ENCODE assay signal across 10 cellular contexts in genomic region chr9:128162215-128163026, GRCh38. TPM values are rescaled to one million over a fixed set of nuclear protein-coding genes. Genes with fewer than 3 reads are reported as not detected.
DNase-seq lines count a peak whose midpoint lies in the region; ATAC-seq and TF ChIP-seq lines count a peak whose summit lies in the region.
"Had no signal": no experiment of that assay in that cellular context is flagged by ENCODE, and none has a peak within 500 bp of the region (broad histone marks: within the 10 kb centered on the region; RNA-seq: fewer than 3 reads in every experiment).

No MANE protein-coding gene starts in this region.

- TF ChIP-seq CTCF in PC-3 (conservative IDR thresholded peaks at IDR 0.05; ENCODE audit: low read depth, low read length) (no peak), right lobe of liver (IDR thresholded peaks at IDR 0.05) (no peak)

- no peaks in the 10 kb centered on the region for H3K27me3 ChIP-seq in CD8-positive, alpha-beta memory T cell (ENCODE audit: insufficient read depth, low read length, poor library complexity, severe bottlenecking)
- H3K27me3 ChIP-seq in PC-3 (ENCODE audit: low read length) = no peaks in the 10 kb centered on the region
- H3K27me3 ChIP-seq in neuronal stem cell (ENCODE audit: control insufficient read depth in 3 of 3, insufficient read depth in 3 of 3, low read depth in 1 of 3, low read length in 3 of 3) = no peaks in the 10 kb centered on the region
- no peaks in the 10 kb centered on the region for H3K27me3 ChIP-seq in right lobe of liver

- peak overlapping the region; percentile 61 for H2BK120ac ChIP-seq in neuronal stem cell (ENCODE audit: low read depth, low read length)

- no peak overlapping the region for H2BK12ac ChIP-seq in neuronal stem cell (ENCODE audit: low read length)

- H3K18ac ChIP-seq in neuronal stem cell (ENCODE audit: low read length) = no peak overlapping the region

- H3K36me3 Mint-ChIP-seq in CD8-positive, alpha-beta memory T cell = peaks cover 0 to 44% (median 6%) of the 10 kb centered on the region in 3 donors
- peaks cover 27% of the 10 kb centered on the region for H3K36me3 Mint-ChIP-seq in effector memory CD8-positive, alpha-beta T cell (ENCODE audit: insufficient read depth)

- H2AK5ac ChIP-seq in neuronal stem cell (ENCODE audit: low read depth, low read length) = no peak overlapping the region

- no peak overlapping the region for H2BK5ac ChIP-seq in neuronal stem cell (ENCODE audit: low read length)

- peak overlapping the region in 6 of 7 donors; percentile 48 to 87 (median 82) for H3K4me3 Mint-ChIP-seq in CD8-positive, alpha-beta memory T cell
- peak overlapping the region; percentile 8 to 85 for H3K4me3 Mint-ChIP-seq in effector memory CD8-positive, alpha-beta T cell

- WGBS in neuronal stem cell (ENCODE audit: extremely low coverage in 2 of 2, insufficient read length in 2 of 2, insufficient replicate concordance in 1 of 2), 2 donors = no CpG with 5 or more reads among the region's 10 CpGs
- 79% methylated on average over 4 of the region's 10 CpGs for WGBS in right lobe of liver (ENCODE audit: insufficient coverage, low coverage, low lambda C conversion rate, missing lambda C conversion rate)

- H3K79me2 ChIP-seq in PC-3 (ENCODE audit: low read length) = peaks cover 22% of the 10 kb centered on the region

- peaks cover 10% of the 10 kb centered on the region for H3K79me1 ChIP-seq in neuronal stem cell (ENCODE audit: low read depth, low read length)

- H2AFZ ChIP-seq in PC-3 (ENCODE audit: low read length) (no peak overlapping the region), neuronal stem cell (ENCODE audit: low read length) (no peak overlapping the region)

- H3K4me1 Mint-ChIP-seq in CD8-positive, alpha-beta memory T cell = peaks cover 15 to 28% (median 24%) of the 10 kb centered on the region in 3 donors
- peaks cover 12 to 15% of the 10 kb centered on the region in 2 donors for H3K4me1 Mint-ChIP-seq in effector memory CD8-positive, alpha-beta T cell (ENCODE audit: low read depth in 2 of 2)

- no TSS peak for BruUV-seq in PC-3 (replicated peaks; lab: Mats Ljungman, UMichigan)

- intact Hi-C loops in PC-3 (cut with micrococcal nuclease) (loop anchor here (5.0 kb wide), 1 partner anchor 35 kb away; the partner anchor contains the start of gene PTGES2), right lobe of liver (cut with DNase I) (no loop called here)

- H3K23ac ChIP-seq in neuronal stem cell (ENCODE audit: low read depth, low read length, poor library complexity) = peak overlapping the region; percentile 65

- H3K9me2 ChIP-seq in PC-3 (replicated peaks; ENCODE audit: low read length) = no peaks in the 10 kb centered on the region

- H3K27ac Mint-ChIP-seq in CD8-positive, alpha-beta memory T cell = peak overlapping the region in 6 of 8 donors; percentile 40 to 95 (median 70)
- H3K27ac Mint-ChIP-seq in effector memory CD8-positive, alpha-beta T cell = no peak overlapping the region

- H3K27ac ChIP-seq in CD8-positive, alpha-beta memory T cell (ENCODE audit: low read depth, low read length) = no peak overlapping the region
- H3K27ac ChIP-seq in PC-3 (ENCODE audit: low read length) (no peak overlapping the region), neuronal stem cell (replicated peaks; ENCODE audit: low read length) (no peak overlapping the region), right lobe of liver (no peak overlapping the region)
- H3K27ac ChIP-seq: VCaP had no signal

- H3K9me3 ChIP-seq in CD8-positive, alpha-beta memory T cell (ENCODE audit: low read length) = no peaks in the 10 kb centered on the region
- H3K9me3 ChIP-seq in PC-3 (ENCODE audit: low read length) (no peaks in the 10 kb centered on the region), neuronal stem cell (replicated peaks in 1 of 2; ENCODE audit: control insufficient read depth in 2 of 2, insufficient read depth in 1 of 2, low read depth in 1 of 2, low read length in 2 of 2) (no peaks in the 10 kb centered on the region), right lobe of liver (no peaks in the 10 kb centered on the region)

- H3K9ac ChIP-seq in PC-3 (ENCODE audit: low read length) (no peak overlapping the region), neuronal stem cell (ENCODE audit: low read depth, low read length, poor library complexity) (no peak overlapping the region)

- no peak overlapping the region for H3K14ac ChIP-seq in neuronal stem cell (ENCODE audit: low read length)

- TF ChIP-seq POLR2A in right lobe of liver (IDR thresholded peaks at IDR 0.05) = no peak

- peaks cover 7% of the 10 kb centered on the region for H3K36me3 ChIP-seq in CD8-positive, alpha-beta memory T cell (ENCODE audit: insufficient read depth, low read length)
- H3K36me3 ChIP-seq in PC-3 (ENCODE audit: low read depth, low read length) (peaks cover 7% of the 10 kb centered on the region), neuronal stem cell (replicated peaks in 1 of 2; ENCODE audit: control insufficient read depth in 2 of 2, insufficient read depth in 2 of 2, low read length in 2 of 2) (peaks cover 38 to 48% of the 10 kb centered on the region in 2 donors), right lobe of liver (peaks cover 0 to 12% (median 3%) of the 10 kb centered on the region in 4 donors)

- H3K4ac ChIP-seq in neuronal stem cell (ENCODE audit: low read length) = no peak overlapping the region

- no peak overlapping the region for H4K8ac ChIP-seq in neuronal stem cell (ENCODE audit: low read depth, low read length)

- no peak for DNase-seq in CD8-positive, alpha-beta memory T cell
- DNase-seq in PC-3 (peak; percentile 66), neuronal stem cell (ENCODE audit: low spot score) (no peak), right lobe of liver (no peak), pons (ENCODE audit: low spot score) (no peak)
- DNase-seq in effector memory CD8-positive, alpha-beta T cell = no peak
- no peak for DNase-seq in activated CD4-positive, CD25-positive, alpha-beta regulatory T cell treated with anti-CD3 and anti-CD28 coated beads, Interleukin-2, amount 50 U/mL, for 72 hours
- DNase-seq in stimulated activated CD8-positive, alpha-beta memory T cell treated with anti-CD3 and anti-CD28 coated beads, Interleukin-4, amount 100 ng/mL, for 48 hours = no peak
- DNase-seq: Karpas-422 had no signal

- H3K27me3 Mint-ChIP-seq in CD8-positive, alpha-beta memory T cell = peaks cover 0 to 4% of the 10 kb centered on the region in 2 donors
- H3K27me3 Mint-ChIP-seq in effector memory CD8-positive, alpha-beta T cell = no peaks in the 10 kb centered on the region

- no peaks in the 10 kb centered on the region for H3K9me3 Mint-ChIP-seq in CD8-positive, alpha-beta memory T cell
- no peaks in the 10 kb centered on the region for H3K9me3 Mint-ChIP-seq in effector memory CD8-positive, alpha-beta T cell

- H4K91ac ChIP-seq in neuronal stem cell (ENCODE audit: low read depth, low read length, poor library complexity) = no peak overlapping the region

- H2BK15ac ChIP-seq in neuronal stem cell (ENCODE audit: low read length) = no peak overlapping the region

- CTCF ChIA-PET in CD8-positive, alpha-beta memory T cell (lab: Charles Lee) = interaction anchor here (1.8 kb wide), 1 partner anchor 34 kb away, joined by 6 read pairs; no protein-coding TSS in a partner anchor
- CTCF ChIA-PET in PC-3 (lab: Charles Lee) = no interaction called here

- H3K4me2 ChIP-seq in PC-3 (ENCODE audit: low read length) (peak overlapping the region; percentile 34; the same call in 1 of the 2 replicates), neuronal stem cell (ENCODE audit: insufficient read depth, low read length, poor library complexity, severe bottlenecking) (no peak overlapping the region)

- H3K4me1 ChIP-seq in CD8-positive, alpha-beta memory T cell (ENCODE audit: insufficient read depth, low read length) = peaks cover 21% of the 10 kb centered on the region
- H3K4me1 ChIP-seq in PC-3 (ENCODE audit: insufficient read depth, low read length) (peaks cover 19% of the 10 kb centered on the region), neuronal stem cell (ENCODE audit: control insufficient read depth in 2 of 2, insufficient read depth in 1 of 2, low read depth in 1 of 2, low read length in 2 of 2) (peaks cover 4 to 12% of the 10 kb centered on the region in 2 donors), right lobe of liver (peaks cover 0 to 5% (median 0%) of the 10 kb centered on the region in 4 donors)

- no peak overlapping the region for H3K4me3 ChIP-seq in CD8-positive, alpha-beta memory T cell (ENCODE audit: low read length)
- H3K4me3 ChIP-seq in PC-3 (ENCODE audit: low read length) (no peak overlapping the region), neuronal stem cell (ENCODE audit: low read length in 2 of 2) (peak overlapping the region in 1 of 2 donors; percentile 10), right lobe of liver (no peak overlapping the region)

- ATAC-seq in PC-3 (peak; percentile 52), right lobe of liver (no peak)
- no peak for ATAC-seq in effector memory CD8-positive, alpha-beta T cell (replicated peaks)

- no peaks in the 10 kb centered on the region for H3F3A ChIP-seq in PC-3 (ENCODE audit: low read length, unreplicated experiment)

- POLR2A ChIA-PET in CD8-positive, alpha-beta memory T cell (lab: Charles Lee) = no interaction called here
- POLR2A ChIA-PET in PC-3 (lab: Charles Lee; ENCODE audit: unreplicated experiment) = no interaction called here

- no peaks in the 10 kb centered on the region for H4K20me1 ChIP-seq in PC-3 (ENCODE audit: low read length)

RNA-seq across cellular contexts. Expression of gene BBLN, which starts 2.4 kb away (rescaled TPM):
- total RNA-seq in CD8-positive, alpha-beta memory T cell = 10 to 100 TPM; 75.5 to 78.4 TPM
- polyA plus RNA-seq in CD8-positive, alpha-beta memory T cell = 137 TPM
- total RNA-seq in PC-3 (2014; rRNA removed) = 158 and 171 TPM in 2 replicates
- polyA plus RNA-seq in neuronal stem cell (2013, experiment 1 of 2) = 95.6 TPM
- polyA plus RNA-seq in neuronal stem cell (2013, experiment 2 of 2) = 101 TPM
- 100 to 1,000 TPM in 2 of 6 experiments, 10 to 100 TPM in 4; 13.5 to 192 (median 17.7) TPM for total RNA-seq in right lobe of liver

RNA-seq across cellular contexts. Expression of gene LCN2, which starts 13.2 kb away (rescaled TPM):
- total RNA-seq in CD8-positive, alpha-beta memory T cell = not detected
- not detected for polyA plus RNA-seq in CD8-positive, alpha-beta memory T cell
- 153 and 154 TPM in 2 replicates for total RNA-seq in PC-3 (2014; rRNA removed)
- 0.08 TPM for polyA plus RNA-seq in neuronal stem cell (2013, experiment 1 of 2)
- 0.10 TPM for polyA plus RNA-seq in neuronal stem cell (2013, experiment 2 of 2)
- total RNA-seq in right lobe of liver = 10 to 100 TPM in 4 of 6 experiments, 1 to 10 TPM in 2; 2.7 to 81.8 (median 18.1) TPM

RNA-seq across cellular contexts. Expression of gene CIZ1, which starts 29.0 kb away (rescaled TPM):
- 100 to 1,000 TPM; 114 to 125 TPM for total RNA-seq in CD8-positive, alpha-beta memory T cell
- polyA plus RNA-seq in CD8-positive, alpha-beta memory T cell = 35.2 TPM
- 46.1 and 67.7 TPM in 2 replicates for total RNA-seq in PC-3 (2014; rRNA removed)
- 120 TPM for polyA plus RNA-seq in neuronal stem cell (2013, experiment 1 of 2)
- polyA plus RNA-seq in neuronal stem cell (2013, experiment 2 of 2) = 119 TPM
- total RNA-seq in right lobe of liver = 10 to 100 TPM; 15.9 to 33.5 (median 24.0) TPM

RNA-seq across cellular contexts. Expression of gene PTGES2, which starts 34.9 kb away (rescaled TPM):
- 10 to 100 TPM; 67.0 to 68.3 TPM for total RNA-seq in CD8-positive, alpha-beta memory T cell
- 51.7 TPM for polyA plus RNA-seq in CD8-positive, alpha-beta memory T cell
- total RNA-seq in PC-3 (2014; rRNA removed) (250 and 258 TPM in 2 replicates), right lobe of liver (10 to 100 TPM; 27.2 to 67.2 (median 30.5) TPM)
- polyA plus RNA-seq in neuronal stem cell (2013, experiment 1 of 2) = 19.0 TPM
- 21.6 TPM for polyA plus RNA-seq in neuronal stem cell (2013, experiment 2 of 2)

RNA-seq across cellular contexts. Expression of gene DNM1, which starts 40.8 kb away (rescaled TPM):
- under 1 TPM; 0.26 to 0.66 TPM for total RNA-seq in CD8-positive, alpha-beta memory T cell
- 0.18 TPM for polyA plus RNA-seq in CD8-positive, alpha-beta memory T cell
- 24.1 and 36.4 TPM in 2 replicates for total RNA-seq in PC-3 (2014; rRNA removed)
- 46.5 TPM for polyA plus RNA-seq in neuronal stem cell (2013, experiment 1 of 2)
- polyA plus RNA-seq in neuronal stem cell (2013, experiment 2 of 2) = 48.3 TPM
- total RNA-seq in right lobe of liver = 1 to 10 TPM in 4 of 6 experiments, under 1 TPM in 2; 0.43 to 3.1 (median 1.8) TPM

Comparison
In these comparisons a context has a peak if more than half of its experiments do, and no peak if none do; other contexts are left out.
1. H3K27ac Mint-ChIP-seq: peak in CD8-positive, alpha-beta memory T cell (6 of 8); none in effector memory CD8-positive, alpha-beta T cell (0 of 2).